Comparison of ENCODE assay signal across 9 cellular contexts in genomic region chr4:102420563-102421221, GRCh38.
A peak's percentile ranks its signal among the peaks of the same experiment; 100 is the strongest.
DNase-seq lines count a peak whose midpoint lies in the region; ATAC-seq and TF ChIP-seq lines count a peak whose summit lies in the region.
"Had no signal": no experiment of that assay in that cellular context is flagged by ENCODE, and none has a peak within 500 bp of the region (broad histone marks: within the 10 kb centered on the region; RNA-seq: fewer than 3 reads in every experiment).

No MANE protein-coding gene starts in this region.

- ATAC-seq in stimulated activated memory B cell treated with anti-CD40 and anti-IgM and Interleukin-4, amounts not matched to agents 10 μg/mL and 1 μg/mL and 100 μg/mL, for 72 hours = no peak
- no peak for ATAC-seq in HG02763 (IDR thresholded peaks at IDR 0.05; ENCODE audit: unreplicated experiment)

- no peak overlapping the region for H3K4me3 Mint-ChIP-seq in stimulated activated memory B cell treated with anti-CD40 and anti-IgM and Interleukin-4, amounts not matched to agents 10 μg/mL and 1 μg/mL and 100 μg/mL, for 72 hours

- H3K4me3 ChIP-seq in NB4 (ENCODE audit: low read depth, low read length) = no peak overlapping the region
- no peak overlapping the region for H3K4me3 ChIP-seq in epithelial cell of esophagus (ENCODE audit: low read length)
- H3K4me3 ChIP-seq: hepatocyte had no signal

- H3K27me3 Mint-ChIP-seq in stimulated activated memory B cell treated with anti-CD40 and anti-IgM and Interleukin-4, amounts not matched to agents 10 μg/mL and 1 μg/mL and 100 μg/mL, for 72 hours = no peaks in the 10 kb centered on the region

- H3K9me3 Mint-ChIP-seq in stimulated activated memory B cell treated with anti-CD40 and anti-IgM and Interleukin-4, amounts not matched to agents 10 μg/mL and 1 μg/mL and 100 μg/mL, for 72 hours = peaks cover 4% of the 10 kb centered on the region

- TF ChIP-seq POLR2A in NB4 (IDR thresholded peaks at IDR 0.05; ENCODE audit: extremely low read depth, insufficient read length) = no peak

- no peaks in the 10 kb centered on the region for H3K4me1 Mint-ChIP-seq in stimulated activated memory B cell treated with anti-CD40 and anti-IgM and Interleukin-4, amounts not matched to agents 10 μg/mL and 1 μg/mL and 100 μg/mL, for 72 hours

- no peak for TF ChIP-seq CTCF in NB4 (IDR thresholded peaks at IDR 0.05; ENCODE audit: low read depth, low read length)
- peak; percentile 7 for TF ChIP-seq CTCF in epithelial cell of esophagus (IDR thresholded peaks at IDR 0.05; ENCODE audit: insufficient read depth, low read depth, low read length, missing control alignments)

- DNase-seq in NCI-H748 (lab: John Stamatoyannopoulos, UW; ENCODE audit: unreplicated experiment) (peak; percentile 6), NCI-H748 treated with DMSO at 0.1 percent for 48 hours (lab: John Stamatoyannopoulos, UW) (no peak), NB4 (ENCODE audit: low read depth) (peak; percentile 59), epithelial cell of esophagus (ENCODE audit: low read depth) (peak; percentile 37), NCI-H146 treated with DMSO at 0.1 percent for 48 hours (lab: John Stamatoyannopoulos, UW; ENCODE audit: unreplicated experiment) (no peak)
- no peak for DNase-seq in activated CD4-positive, CD25-positive, alpha-beta regulatory T cell (lab: John Stamatoyannopoulos, UW)

- H3K27ac Mint-ChIP-seq in stimulated activated memory B cell treated with anti-CD40 and anti-IgM and Interleukin-4, amounts not matched to agents 10 μg/mL and 1 μg/mL and 100 μg/mL, for 72 hours = peak overlapping the region; percentile 22

- no peaks in the 10 kb centered on the region for H3K36me3 Mint-ChIP-seq in stimulated activated memory B cell treated with anti-CD40 and anti-IgM and Interleukin-4, amounts not matched to agents 10 μg/mL and 1 μg/mL and 100 μg/mL, for 72 hours

Comparison
In these comparisons a context has a peak if more than half of its experiments do, and no peak if none do; other contexts are left out.
1. DNase-seq: peak in NCI-H748 (single experiment), NB4 (single experiment) and epithelial cell of esophagus (single experiment); none in NCI-H748 treated with DMSO at 0.1 percent for 48 hours (single experiment), NCI-H146 treated with DMSO at 0.1 percent for 48 hours (single experiment) and activated CD4-positive, CD25-positive, alpha-beta regulatory T cell (0 of 4).